Comparison of ENCODE assay signal across 1 cellular context in genomic region chr12:63869656-63870055, GRCh38.
TF ChIP-seq lines count a peak whose summit lies in the region.

No MANE protein-coding gene starts in this region.

TF ChIP-seq in GM23338, 12 proteins besides CTCF, POLR2A, EP300 and RAD21:
- TF ChIP-seq ZNF462 (CRISPR knock-in tag; IDR thresholded peaks at IDR 0.05) (no peak), JUNB (IDR thresholded peaks at IDR 0.05; ENCODE audit: unreplicated experiment) (no peak), CREB1 (CRISPR knock-in tag; IDR thresholded peaks at IDR 0.05; ENCODE audit: low read depth) (no peak), ZNF331 (CRISPR knock-in tag; IDR thresholded peaks at IDR 0.05; ENCODE audit: low read depth) (no peak), ETS1 (IDR thresholded peaks at IDR 0.05) (no peak), EZH2 (IDR thresholded peaks at IDR 0.05; ENCODE audit: low read depth, unreplicated experiment) (no peak), POLR2AphosphoS5 (IDR thresholded peaks at IDR 0.05; ENCODE audit: low read depth) (no peak), EZH2phosphoT487 (IDR thresholded peaks at IDR 0.05; ENCODE audit: unreplicated experiment) (no peak)
